Comparison of ENCODE assay signal across 26 cellular contexts in the genomic region with DNA sequence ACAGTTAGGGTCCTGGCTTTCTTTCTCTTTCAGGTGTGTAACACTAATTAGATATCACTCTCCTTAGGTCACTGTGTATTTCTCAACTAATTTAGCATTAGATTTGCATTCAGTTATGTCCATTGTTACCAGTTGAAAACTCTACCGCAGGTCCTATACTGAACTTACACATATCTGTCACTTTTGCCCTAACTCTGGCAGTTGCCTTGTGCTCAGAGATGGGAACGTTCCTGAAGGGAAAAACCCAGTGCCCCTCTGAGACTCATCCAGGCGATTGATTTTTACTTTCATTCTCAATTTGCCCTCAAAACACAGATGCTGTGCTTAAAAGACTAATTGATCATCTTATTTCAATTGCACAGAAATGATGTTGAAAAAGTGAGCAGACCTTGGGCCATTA.
"Had no signal": no experiment of that assay in that cellular context is flagged by ENCODE, and none has a peak within 500 bp of the region (broad histone marks: within the 10 kb centered on the region; RNA-seq: fewer than 3 reads in every experiment).

No MANE protein-coding gene starts in this region.

- H3K4me3 ChIP-seq: MG63, PC-9, Peyer's patch, SJSA1, SK-N-MC had no signal

- H3K4me1 ChIP-seq: Peyer's patch had no signal

- H3K36me3 ChIP-seq: MG63, Peyer's patch, SJSA1 had no signal

- H3K9me3 ChIP-seq: MG63, Peyer's patch, SJSA1 had no signal

- H3K27ac ChIP-seq: PC-9, Peyer's patch, SJSA1, SK-N-MC had no signal

- H3K27me3 ChIP-seq: MG63, Peyer's patch, SJSA1 had no signal

- H3K4me2 ChIP-seq: PC-9 had no signal

- H2AFZ ChIP-seq: PC-9 had no signal

- DNase-seq: IMR-90; Karpas-422; KG1; MG63; NCI-H1092; NCI-H1105 treated with DMSO at 0.1 percent for 48 hours; NCI-H1417 treated with DMSO at 0.1 percent for 48 hours; NCI-H146; NCI-H1694 treated with DMSO at 0.1 percent for 48 hours; NCI-H1930; NCI-H2081; NCI-H2107; NCI-H2227 treated with DMSO at 0.1 percent for 48 hours; NCI-H524 treated with DMSO at 0.1 percent for 48 hours; NCI-H69; NCI-H774; NK-92 treated with Interleukin-12 subunit alpha and Interleukin-12 subunit beta, amount 100 ng/mL, for 24 hours; OCI-M1; PC-9; Peyer's patch; Right ventricle myocardium superior; RPMI8226; SIG-M5 had no signal

- FAIRE-seq: HepG2 had no signal

- ATAC-seq: HepG2 had no signal
